In genomic region chr11:45042560-45042959, GRCh38 we compare ENCODE assay signal across 14 cellular contexts.
A peak's percentile ranks its signal among the peaks of the same experiment; 100 is the strongest.
DNase-seq lines count a peak whose midpoint lies in the region; ATAC-seq and TF ChIP-seq lines count a peak whose summit lies in the region.
"Had no signal": no experiment of that assay in that cellular context is flagged by ENCODE, and none has a peak within 500 bp of the region (broad histone marks: within the 10 kb centered on the region; RNA-seq: fewer than 3 reads in every experiment).

No MANE protein-coding gene starts in this region.

- peaks cover 7 to 14% of the 10 kb centered on the region in 2 donors for H3K4me1 Mint-ChIP-seq in natural killer cell

- peaks cover 13% of the 10 kb centered on the region for H3K36me3 Mint-ChIP-seq in natural killer cell
- H3K36me3 Mint-ChIP-seq: neural progenitor cell had no signal

- H3K4me3 Mint-ChIP-seq in natural killer cell = no peak overlapping the region
- H3K4me3 Mint-ChIP-seq: central memory CD8-positive, alpha-beta T cell; neural progenitor cell had no signal

- DNase-seq in EH (ENCODE audit: low read depth) = peak; percentile 25
- DNase-seq in NCI-H2171 treated with DMSO at 0.1 percent for 48 hours (lab: John Stamatoyannopoulos, UW) = peak; percentile 94
- DNase-seq in fibroblast of gingiva (ENCODE audit: low read depth) = peak; percentile 56
- DNase-seq in occipital lobe (lab: John Stamatoyannopoulos, UW) = peak; percentile 63
- DNase-seq in DMS114 treated with DMSO at 0.1 percent for 48 hours (lab: John Stamatoyannopoulos, UW; ENCODE audit: unreplicated experiment) = no peak
- DNase-seq in Kasumi-1 (lab: John Stamatoyannopoulos, UW) = no peak
- DNase-seq in natural killer cell = no peak
- DNase-seq: NCI-H187 treated with DMSO at 0.1 percent for 48 hours had no signal

- intact Hi-C loops in natural killer cell (cut with micrococcal nuclease) = no loop called here

- TF ChIP-seq CTCF in natural killer cell (IDR thresholded peaks at IDR 0.05) = no peak

- no peak overlapping the region for H3K27ac Mint-ChIP-seq in natural killer cell
- H3K27ac Mint-ChIP-seq: activated naive CD4-positive, alpha-beta T cell treated with anti-CD3 and anti-CD28 coated beads, Interleukin-2, amount 50 U/mL, for 72 hours; neural progenitor cell had no signal

- H3K27me3 Mint-ChIP-seq in natural killer cell (ENCODE audit: low read depth in 2 of 2) = peaks cover 0 to 16% of the 10 kb centered on the region in 2 donors
- H3K27me3 Mint-ChIP-seq: central memory CD8-positive, alpha-beta T cell had no signal

- H3K9me3 Mint-ChIP-seq in natural killer cell = no peaks in the 10 kb centered on the region

- ATAC-seq in HG03565 (IDR thresholded peaks at IDR 0.05; ENCODE audit: unreplicated experiment) = no peak
- ATAC-seq in natural killer cell = no peak
- ATAC-seq: activated naive CD4-positive, alpha-beta T cell treated with anti-CD3 and anti-CD28 coated beads, Interleukin-2, amount 50 U/mL, for 72 hours; HepG2; left lobe of liver had no signal

Comparison
In these comparisons a context has a peak if more than half of its experiments do, and no peak if none do; other contexts are left out.
1. DNase-seq: peak in EH (single experiment), NCI-H2171 treated with DMSO at 0.1 percent for 48 hours (single experiment), fibroblast of gingiva (single experiment) and occipital lobe (single experiment); none in DMS114 treated with DMSO at 0.1 percent for 48 hours (single experiment), Kasumi-1 (0 of 2) and natural killer cell (single experiment).